In genomic region chr1:31122779-31123178, GRCh38 we compare ENCODE assay signal across 20 cellular contexts. TPM values are rescaled to one million over a fixed set of nuclear protein-coding genes. Genes with fewer than 3 reads are reported as not detected.
DNase-seq lines count a peak whose midpoint lies in the region; TF ChIP-seq lines count a peak whose summit lies in the region.
"Had no signal": no experiment of that assay in that cellular context is flagged by ENCODE, and none has a peak within 500 bp of the region (broad histone marks: within the 10 kb centered on the region; RNA-seq: fewer than 3 reads in every experiment).

No MANE protein-coding gene starts in this region.

- no peak for TF ChIP-seq CTCF in AG10803 (conservative IDR thresholded peaks at IDR 0.05; ENCODE audit: low read length)
- no peak for TF ChIP-seq CTCF in fibroblast of pulmonary artery (IDR thresholded peaks at IDR 0.05; ENCODE audit: low read length, missing control alignments)

- no peaks in the 10 kb centered on the region for H3K79me2 ChIP-seq in Karpas-422 (ENCODE audit: low read length)

- H3K27me3 ChIP-seq in adipocyte (replicated peaks; ENCODE audit: control insufficient read depth, insufficient read depth, low read length) (no peaks in the 10 kb centered on the region), neuron (ENCODE audit: insufficient read depth, low read length) (no peaks in the 10 kb centered on the region), Karpas-422 (ENCODE audit: low read length) (no peaks in the 10 kb centered on the region)
- H3K27me3 ChIP-seq: suprapubic skin, uterus had no signal

- H2AFZ ChIP-seq in neuron (ENCODE audit: low read depth, low read length) (peak overlapping the region; percentile 4), Karpas-422 (ENCODE audit: low read length) (no peak overlapping the region)

- no peak overlapping the region for H3K4me2 ChIP-seq in Karpas-422 (ENCODE audit: low read depth, low read length, poor library complexity, severe bottlenecking)

- H3K9me2 ChIP-seq in Karpas-422 (replicated peaks; ENCODE audit: insufficient read depth, low read length), result no peaks in the 10 kb centered on the region

- H3K4me3 ChIP-seq in AG10803 (ENCODE audit: low read length) (no peak overlapping the region), adipocyte (ENCODE audit: low read length) (no peak overlapping the region), fibroblast of pulmonary artery (replicated peaks; ENCODE audit: low read depth, low read length) (no peak overlapping the region), neuron (ENCODE audit: low read length) (peak overlapping the region; percentile 14), Karpas-422 (ENCODE audit: low read length) (no peak overlapping the region)
- H3K4me3 ChIP-seq: spleen, suprapubic skin, uterus had no signal

- peaks cover 21% of the 10 kb centered on the region for H3K4me1 ChIP-seq in adipocyte (ENCODE audit: control insufficient read depth, insufficient read depth, low read length)
- H3K4me1 ChIP-seq in neuron (ENCODE audit: insufficient read depth, low read length), result peaks cover 20% of the 10 kb centered on the region
- peaks cover 10% of the 10 kb centered on the region for H3K4me1 ChIP-seq in Karpas-422 (ENCODE audit: low read length)
- H3K4me1 ChIP-seq: spleen, uterus had no signal

- in situ Hi-C loops in ACHN (cut with HindIII; ENCODE audit: low pct_ligation_motif_present, low pct_unique_long_range_greater_than_20kb, low sequenced_read_pairs), result no loop called here

- H4K20me1 ChIP-seq in Karpas-422 (ENCODE audit: insufficient read depth, low read depth, low read length), result no peaks in the 10 kb centered on the region

- no peaks in the 10 kb centered on the region for H3K36me3 ChIP-seq in adipocyte (ENCODE audit: control insufficient read depth, insufficient read depth, low read length, severe bottlenecking)
- no peaks in the 10 kb centered on the region for H3K36me3 ChIP-seq in neuron (ENCODE audit: insufficient read depth, low read length)
- no peaks in the 10 kb centered on the region for H3K36me3 ChIP-seq in Karpas-422 (ENCODE audit: insufficient read depth, low read length)
- H3K36me3 ChIP-seq: spleen, suprapubic skin, uterus had no signal

- H3K9ac ChIP-seq in adipocyte (ENCODE audit: low read length), result peak overlapping the region; percentile 31
- no peak overlapping the region for H3K9ac ChIP-seq in Karpas-422 (ENCODE audit: low read length)

- H3K27ac ChIP-seq in Karpas-422 (ENCODE audit: low read length), result no peak overlapping the region
- H3K27ac ChIP-seq: spleen, suprapubic skin, uterus had no signal

- no peaks in the 10 kb centered on the region for H3K9me3 ChIP-seq in adipocyte (ENCODE audit: control insufficient read depth, low read length)
- H3K9me3 ChIP-seq in neuron (ENCODE audit: low read length), result no peaks in the 10 kb centered on the region
- no peaks in the 10 kb centered on the region for H3K9me3 ChIP-seq in Karpas-422 (ENCODE audit: low read length)
- H3K9me3 ChIP-seq: spleen, suprapubic skin, uterus had no signal

- DNase-seq in AG10803 (ENCODE audit: low read depth), result peak; percentile 33
- DNase-seq in adipocyte (ENCODE audit: low read depth), result no peak
- DNase-seq in fibroblast of pulmonary artery (ENCODE audit: low read depth), result peak; percentile 48
- DNase-seq in islet precursor cell, result no peak
- DNase-seq in ACHN, result no peak
- no peak for DNase-seq in T-helper 9 cell
- DNase-seq in Karpas-422, result no peak
- DNase-seq: activated CD4-positive, alpha-beta T cell treated with anti-CD3 and anti-CD28 coated beads for 1 hour; activated CD8-positive, alpha-beta T cell treated with anti-CD3 and anti-CD28 coated beads for 36 hours; CD4-positive, CD25-positive, alpha-beta regulatory T cell; KG1; left cardiac atrium; NCI-H1436 treated with DMSO at 0.1 percent for 48 hours; NCI-H2171; NCI-H524; spleen; stimulated activated CD4-positive, alpha-beta T cell treated with anti-CD3 and anti-CD28 coated beads, Interleukin-4, amount 100 ng/mL, for 1 hour; uterus had no signal

RNA-seq across cellular contexts. Expression of gene PUM1, which starts 57.3 kb away (rescaled TPM):
- total RNA-seq in Karpas-422 (2014; rRNA removed; shearing (Covaris generic); ENCODE audit: low replicate concordance), result 64.0 and 96.2 TPM in 2 replicates

Comparison
In these comparisons a context has a peak if more than half of its experiments do, and no peak if none do; other contexts are left out.
1. DNase-seq: peak in AG10803 (single experiment) and fibroblast of pulmonary artery (single experiment); none in adipocyte (single experiment), islet precursor cell (single experiment), ACHN (single experiment), T-helper 9 cell (single experiment) and Karpas-422 (single experiment).